Comparison of ENCODE assay signal across 7 cellular contexts in genomic region chr10:102647433-102648268, GRCh38. TPM values are rescaled to one million over a fixed set of nuclear protein-coding genes. Genes with fewer than 3 reads are reported as not detected.
A peak's percentile ranks its signal among the peaks of the same experiment; 100 is the strongest.
DNase-seq lines count a peak whose midpoint lies in the region; ATAC-seq, FAIRE-seq and TF ChIP-seq lines count a peak whose summit lies in the region.

No MANE protein-coding gene starts in this region.

- H3K9me3 ChIP-seq in astrocyte (ENCODE audit: insufficient read depth, low read depth, low read length) (no peaks in the 10 kb centered on the region), stomach smooth muscle (ENCODE audit: control insufficient read depth in 2 of 2, low read length in 2 of 2) (no peaks in the 10 kb centered on the region)

- H3K27me3 Mint-ChIP-seq in IgD-negative memory B cell (peaks cover 2% of the 10 kb centered on the region), astrocyte (ENCODE audit: low read depth, unreplicated experiment) (no peaks in the 10 kb centered on the region)

- H3K4me3 ChIP-seq in astrocyte (ENCODE audit: insufficient read depth, low read depth, low read length): peak overlapping the region; percentile 86
- peak overlapping the region; percentile 79 for H3K4me3 ChIP-seq in kidney epithelial cell (ENCODE audit: low read depth, low read length)
- H3K4me3 ChIP-seq in stomach smooth muscle (ENCODE audit: low read length in 2 of 2): peak overlapping the region; percentile 79 to 92

- H3K4me1 Mint-ChIP-seq in IgD-negative memory B cell (peaks cover 35 to 47% (median 38%) of the 10 kb centered on the region in 3 donors), astrocyte (ENCODE audit: low read depth, unreplicated experiment) (peaks cover 34% of the 10 kb centered on the region)

- H3K27me3 ChIP-seq in astrocyte (ENCODE audit: insufficient read depth, low read length) (no peaks in the 10 kb centered on the region), kidney epithelial cell (ENCODE audit: control insufficient read depth, insufficient read depth, low read length) (no peaks in the 10 kb centered on the region), stomach smooth muscle (ENCODE audit: control insufficient read depth in 1 of 2, insufficient read depth in 2 of 2, low read length in 2 of 2) (no peaks in the 10 kb centered on the region)

- DNase-seq in astrocyte (ENCODE audit: low read depth) (no peak), kidney epithelial cell (ENCODE audit: low read depth) (no peak)

- no peak for TF ChIP-seq CTCF in astrocyte (IDR thresholded peaks at IDR 0.05; ENCODE audit: insufficient read depth, low read depth, low read length)
- no peak for TF ChIP-seq CTCF in kidney epithelial cell (IDR thresholded peaks at IDR 0.05; ENCODE audit: insufficient read depth, low read length, poor library complexity, severe bottlenecking)

- H3K9ac ChIP-seq in astrocyte (ENCODE audit: low read length) (peak overlapping the region; percentile 90), stomach smooth muscle (ENCODE audit: low read length in 2 of 2) (peak overlapping the region; percentile 55 to 78)

- H4K20me1 ChIP-seq in astrocyte (ENCODE audit: insufficient read depth, low read length): peaks cover 82% of the 10 kb centered on the region

- no peak for FAIRE-seq in astrocyte (lab: Jason Lieb, UNC)

- H3K36me3 ChIP-seq in astrocyte (ENCODE audit: insufficient read depth, low read length): peaks cover 4% of the 10 kb centered on the region
- no peaks in the 10 kb centered on the region for H3K36me3 ChIP-seq in kidney epithelial cell (ENCODE audit: control insufficient read depth, insufficient read depth, low read length)
- H3K36me3 ChIP-seq in stomach smooth muscle (ENCODE audit: control insufficient read depth in 2 of 2, insufficient read depth in 2 of 2, low read length in 2 of 2): peaks cover 0 to 3% of the 10 kb centered on the region in 2 donors

- no peak overlapping the region for H3K27ac ChIP-seq in astrocyte (ENCODE audit: low read depth, low read length)
- peak overlapping the region; percentile 99 for H3K27ac ChIP-seq in stomach smooth muscle (ENCODE audit: low read length)

- H3K27ac Mint-ChIP-seq in IgD-negative memory B cell (peak overlapping the region; percentile 93 to 99 (median 97)), astrocyte (ENCODE audit: unreplicated experiment) (peak overlapping the region; percentile 95)

- H3K4me2 ChIP-seq in astrocyte (ENCODE audit: low read length): peak overlapping the region; percentile 93

- H3K79me2 ChIP-seq in astrocyte (ENCODE audit: insufficient read depth, low read length): peaks cover 87% of the 10 kb centered on the region

- H2AFZ ChIP-seq in astrocyte (ENCODE audit: low read depth, low read length): no peak overlapping the region

- H3K36me3 Mint-ChIP-seq in IgD-negative memory B cell: peaks cover 4% of the 10 kb centered on the region
- H3K36me3 Mint-ChIP-seq in astrocyte (ENCODE audit: low read depth, unreplicated experiment): peaks cover 4% of the 10 kb centered on the region

- ATAC-seq in HG03439 (IDR thresholded peaks at IDR 0.05; ENCODE audit: unreplicated experiment) (no peak), GM21423 (IDR thresholded peaks at IDR 0.05; ENCODE audit: unreplicated experiment) (no peak), GM18517 (IDR thresholded peaks at IDR 0.05; ENCODE audit: unreplicated experiment) (no peak)

- H3K4me3 Mint-ChIP-seq in IgD-negative memory B cell (peak overlapping the region; percentile 90 to 99 (median 98)), astrocyte (ENCODE audit: unreplicated experiment) (peak overlapping the region; percentile 92)

- peaks cover 43% of the 10 kb centered on the region for H3K4me1 ChIP-seq in astrocyte (ENCODE audit: insufficient read depth, low read length)
- peaks cover 77% of the 10 kb centered on the region for H3K4me1 ChIP-seq in stomach smooth muscle (ENCODE audit: control insufficient read depth, insufficient read depth, low read length)

- H3K9me3 Mint-ChIP-seq in IgD-negative memory B cell (no peaks in the 10 kb centered on the region), astrocyte (ENCODE audit: unreplicated experiment) (no peaks in the 10 kb centered on the region)

RNA-seq across cellular contexts. Expression of gene TRIM8, which starts 3.4 kb away (rescaled TPM):
- polyA plus RNA-seq in IgD-negative memory B cell: 71.5 TPM
- total RNA-seq in astrocyte (103 and 117 TPM in 2 replicates), kidney epithelial cell (393 and 426 TPM in 2 replicates)
